ENCODE assay signal across 21 cellular contexts in the genomic region with DNA sequence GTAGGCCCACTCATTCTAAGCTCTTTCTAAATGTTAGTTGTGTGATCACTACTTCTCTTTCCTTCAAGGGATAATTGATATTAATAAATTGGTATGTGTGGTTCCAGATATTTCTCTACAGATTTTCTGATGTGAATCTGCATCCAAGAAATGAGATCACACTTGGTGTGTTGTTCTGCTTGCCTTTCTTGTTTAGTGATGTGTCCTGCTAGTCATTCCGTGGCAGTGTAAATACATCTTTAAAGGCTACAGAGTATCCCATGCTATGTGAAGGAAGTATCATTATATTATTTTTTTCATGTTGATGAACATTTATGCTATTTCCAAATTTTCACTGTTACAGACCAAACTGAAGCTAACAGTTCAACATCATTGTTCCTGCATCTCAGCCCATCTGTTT.
"Had no signal": no experiment of that assay in that cellular context is flagged by ENCODE, and none has a peak within 500 bp of the region (broad histone marks: within the 10 kb centered on the region; RNA-seq: fewer than 3 reads in every experiment).

No MANE protein-coding gene starts in this region.

- H3K36me3 ChIP-seq: heart left ventricle, pancreas, thoracic aorta had no signal

- H3K9me3 ChIP-seq: heart left ventricle, pancreas, thoracic aorta had no signal

- H3K36me3 Mint-ChIP-seq: activated naive CD8-positive, alpha-beta T cell treated with anti-CD3 and anti-CD28 coated beads, Interleukin-2, amount 10 ng/mL, durations not matched to agents 7 days and 5 days; stimulated activated effector memory CD8-positive, alpha-beta T cell treated with anti-CD3 and anti-CD28 coated beads, Interleukin-12 subunit alpha, Interleukin-12 subunit beta, amount 100 ng/mL, for 72 hours had no signal

- ATAC-seq: activated T-cell treated with anti-CD3 and anti-CD28 coated beads, Interleukin-2, amount 50 U/mL, for 72 hours; heart left ventricle; left cardiac atrium; right cardiac atrium; stimulated activated effector memory CD8-positive, alpha-beta T cell treated with anti-CD3 and anti-CD28 coated beads, Interleukin-12 subunit alpha, Interleukin-12 subunit beta, amount 100 ng/mL, for 72 hours had no signal

- DNase-seq: activated CD4-positive, alpha-beta memory T cell treated with anti-CD3 and anti-CD28 coated beads, Interleukin-2, amount 10 ng/mL, durations not matched to agents 7 days and 5 days; activated CD4-positive, alpha-beta T cell treated with anti-CD3 and anti-CD28 coated beads for 4 hours; activated CD4-positive, CD25-positive, alpha-beta regulatory T cell; activated effector memory CD4-positive, alpha-beta T cell treated with Interleukin-2 at 50 U/mL for 16 hours; activated naive CD4-positive, alpha-beta T cell treated with anti-CD3 and anti-CD28 coated beads for 36 hours; activated naive CD8-positive, alpha-beta T cell treated with anti-CD3 and anti-CD28 coated beads, Interleukin-2, amount 10 ng/mL, durations not matched to agents 7 days and 5 days; activated T-cell treated with anti-CD3 and anti-CD28 coated beads, Interleukin-2, amount 50 U/mL, for 72 hours; amniotic stem cell; caudate nucleus; effector CD8-positive, alpha-beta T cell; heart left ventricle; left cardiac atrium; mesenchymal stem cell; pancreas; right cardiac atrium; stimulated activated CD4-positive, alpha-beta T cell treated with anti-CD3 and anti-CD28 coated beads, Interleukin-2, amount 100 ng/mL, for 24 hours had no signal

- H3K27me3 ChIP-seq: heart left ventricle, pancreas had no signal

- H3K27ac Mint-ChIP-seq: activated CD4-positive, alpha-beta memory T cell treated with anti-CD3 and anti-CD28 coated beads, Interleukin-2, amount 10 ng/mL, durations not matched to agents 7 days and 5 days; activated naive CD4-positive, alpha-beta T cell treated with anti-CD3 and anti-CD28 coated beads for 36 hours; activated naive CD8-positive, alpha-beta T cell treated with anti-CD3 and anti-CD28 coated beads, Interleukin-2, amount 10 ng/mL, durations not matched to agents 7 days and 5 days; activated T-cell treated with anti-CD3 and anti-CD28 coated beads, Interleukin-2, amount 50 U/mL, for 72 hours; dendritic cell treated with granulocyte-macrophage colony-stimulating factor and Interleukin-4, amounts not matched to agents 40 ng/mL and 50 ng/mL, for 4 days; nephron; stimulated activated effector memory CD8-positive, alpha-beta T cell treated with anti-CD3 and anti-CD28 coated beads, Interleukin-12 subunit alpha, Interleukin-12 subunit beta, amount 100 ng/mL, for 72 hours; T-helper 1 cell treated with Interleukin-12 subunit alpha and Interleukin-12 subunit beta and Interleukin-4 antibody, amounts not matched to agents 30 μg/mL and 1 μg/mL, for 36 hours had no signal

- H3K9me3 Mint-ChIP-seq: activated CD4-positive, alpha-beta memory T cell treated with anti-CD3 and anti-CD28 coated beads, Interleukin-2, amount 10 ng/mL, durations not matched to agents 7 days and 5 days; activated naive CD4-positive, alpha-beta T cell treated with anti-CD3 and anti-CD28 coated beads for 36 hours; activated naive CD8-positive, alpha-beta T cell treated with anti-CD3 and anti-CD28 coated beads, Interleukin-2, amount 10 ng/mL, durations not matched to agents 7 days and 5 days; activated T-cell treated with anti-CD3 and anti-CD28 coated beads, Interleukin-2, amount 50 U/mL, for 72 hours; dendritic cell treated with granulocyte-macrophage colony-stimulating factor and Interleukin-4, amounts not matched to agents 40 ng/mL and 50 ng/mL, for 4 days; nephron; stimulated activated effector memory CD8-positive, alpha-beta T cell treated with anti-CD3 and anti-CD28 coated beads, Interleukin-12 subunit alpha, Interleukin-12 subunit beta, amount 100 ng/mL, for 72 hours; T-helper 1 cell treated with Interleukin-12 subunit alpha and Interleukin-12 subunit beta and Interleukin-4 antibody, amounts not matched to agents 30 μg/mL and 1 μg/mL, for 36 hours had no signal

- H3K27ac ChIP-seq: heart left ventricle, pancreas, thoracic aorta had no signal

- H3K4me1 ChIP-seq: heart left ventricle, pancreas had no signal

- H3K4me3 Mint-ChIP-seq: activated CD4-positive, alpha-beta memory T cell treated with anti-CD3 and anti-CD28 coated beads, Interleukin-2, amount 10 ng/mL, durations not matched to agents 7 days and 5 days; activated naive CD4-positive, alpha-beta T cell treated with anti-CD3 and anti-CD28 coated beads for 36 hours; activated naive CD8-positive, alpha-beta T cell treated with anti-CD3 and anti-CD28 coated beads, Interleukin-2, amount 10 ng/mL, durations not matched to agents 7 days and 5 days; activated T-cell treated with anti-CD3 and anti-CD28 coated beads, Interleukin-2, amount 50 U/mL, for 72 hours; dendritic cell treated with granulocyte-macrophage colony-stimulating factor and Interleukin-4, amounts not matched to agents 40 ng/mL and 50 ng/mL, for 4 days; nephron; stimulated activated effector memory CD8-positive, alpha-beta T cell treated with anti-CD3 and anti-CD28 coated beads, Interleukin-12 subunit alpha, Interleukin-12 subunit beta, amount 100 ng/mL, for 72 hours; T-helper 1 cell treated with Interleukin-12 subunit alpha and Interleukin-12 subunit beta and Interleukin-4 antibody, amounts not matched to agents 30 μg/mL and 1 μg/mL, for 36 hours had no signal

- H3K4me1 Mint-ChIP-seq: activated CD4-positive, alpha-beta memory T cell treated with anti-CD3 and anti-CD28 coated beads, Interleukin-2, amount 10 ng/mL, durations not matched to agents 7 days and 5 days; activated naive CD8-positive, alpha-beta T cell treated with anti-CD3 and anti-CD28 coated beads, Interleukin-2, amount 10 ng/mL, durations not matched to agents 7 days and 5 days; stimulated activated effector memory CD8-positive, alpha-beta T cell treated with anti-CD3 and anti-CD28 coated beads, Interleukin-12 subunit alpha, Interleukin-12 subunit beta, amount 100 ng/mL, for 72 hours had no signal

- H3K27me3 Mint-ChIP-seq: activated CD4-positive, alpha-beta memory T cell treated with anti-CD3 and anti-CD28 coated beads, Interleukin-2, amount 10 ng/mL, durations not matched to agents 7 days and 5 days; activated naive CD8-positive, alpha-beta T cell treated with anti-CD3 and anti-CD28 coated beads, Interleukin-2, amount 10 ng/mL, durations not matched to agents 7 days and 5 days; dendritic cell treated with granulocyte-macrophage colony-stimulating factor and Interleukin-4, amounts not matched to agents 40 ng/mL and 50 ng/mL, for 4 days had no signal

- H3K4me3 ChIP-seq: heart left ventricle, pancreas, thoracic aorta had no signal
